In genomic region chr17:82298538-82299421, GRCh38 we compare ENCODE assay signal across 8 cellular contexts. TPM values are rescaled to one million over a fixed set of nuclear protein-coding genes. Genes with fewer than 3 reads are reported as not detected.
DNase-seq lines count a peak whose midpoint lies in the region; ATAC-seq and TF ChIP-seq lines count a peak whose summit lies in the region.

No MANE protein-coding gene starts in this region.

- no peaks in the 10 kb centered on the region for H3K79me2 ChIP-seq in SU-DHL-6 (ENCODE audit: insufficient read depth, low read length)

- H3K27ac ChIP-seq in SU-DHL-6 (ENCODE audit: low read depth, low read length), result no peak overlapping the region
- H3K27ac ChIP-seq in skeletal muscle tissue (ENCODE audit: low read depth, low read length), result peak overlapping the region; percentile 90

- peak overlapping the region; percentile 69; the same call in 1 of the 2 replicates for H3K4me3 ChIP-seq in GM08714 (ENCODE audit: low read length)
- no peak overlapping the region for H3K4me3 ChIP-seq in SU-DHL-6 (ENCODE audit: insufficient read depth, low read length, poor library complexity, severe bottlenecking)
- H3K4me3 ChIP-seq in skeletal muscle tissue (ENCODE audit: low read length in 3 of 3), result peak overlapping the region; percentile 80 to 83 (median 82)

- TF ChIP-seq POLR2A in erythroblast (IDR thresholded peaks at IDR 0.05; ENCODE audit: low read length), result peak; percentile 38

- no peaks in the 10 kb centered on the region for H3K9me2 ChIP-seq in SU-DHL-6 (replicated peaks; ENCODE audit: insufficient read depth, low read length)

- no peak for TF ChIP-seq CTCF in SU-DHL-6 (IDR thresholded peaks at IDR 0.05; ENCODE audit: insufficient read depth, low read length, poor library complexity, severe bottlenecking)

- H3K36me3 ChIP-seq in SU-DHL-6 (ENCODE audit: low read length) (no peaks in the 10 kb centered on the region), skeletal muscle tissue (ENCODE audit: control insufficient read depth in 3 of 3, insufficient read depth in 3 of 3, low read length in 3 of 3) (no peaks in the 10 kb centered on the region)

- H3F3A ChIP-seq in SU-DHL-6 (ENCODE audit: insufficient read depth), result peaks cover 12% of the 10 kb centered on the region

- DNase-seq in erythroblast (lab: John Stamatoyannopoulos, UW), result no peak
- DNase-seq in left lobe of liver (ENCODE audit: low spot score), result no peak
- no peak for DNase-seq in DMS153 (lab: John Stamatoyannopoulos, UW)
- no peak for DNase-seq in NCI-H748 (lab: John Stamatoyannopoulos, UW; ENCODE audit: unreplicated experiment)

- H3K4me2 ChIP-seq in SU-DHL-6 (ENCODE audit: low read depth, low read length, poor library complexity, severe bottlenecking), result peak overlapping the region; percentile 77

- H3K4me1 ChIP-seq in skeletal muscle tissue (ENCODE audit: control insufficient read depth in 3 of 3, insufficient read depth in 3 of 3, low read length in 3 of 3), result peaks cover 33 to 57% (median 35%) of the 10 kb centered on the region in 3 donors

- H3K9ac ChIP-seq in SU-DHL-6 (ENCODE audit: low read length) (peak overlapping the region; percentile 61), skeletal muscle tissue (ENCODE audit: low read depth in 1 of 3, low read length in 3 of 3) (peak overlapping the region; percentile 75 to 88 (median 80))

- no peak for ATAC-seq in left lobe of liver
- no peak for ATAC-seq in activated CD4-positive, CD25-positive, alpha-beta regulatory T cell treated with anti-CD3 and anti-CD28 coated beads, Interleukin-2, amount 50 U/mL, for 24 hours

- H3K27me3 ChIP-seq in SU-DHL-6 (ENCODE audit: low read length) (no peaks in the 10 kb centered on the region), skeletal muscle tissue (ENCODE audit: control insufficient read depth in 3 of 3, insufficient read depth in 3 of 3, low read length in 3 of 3) (no peaks in the 10 kb centered on the region)

- H2AFZ ChIP-seq in SU-DHL-6 (ENCODE audit: low read depth, low read length, severe bottlenecking), result peak overlapping the region; percentile 79

- H3K9me3 ChIP-seq in SU-DHL-6 (ENCODE audit: insufficient read depth, low read length) (no peaks in the 10 kb centered on the region), skeletal muscle tissue (ENCODE audit: control insufficient read depth in 3 of 3, low read length in 3 of 3) (no peaks in the 10 kb centered on the region)

- no peaks in the 10 kb centered on the region for H4K20me1 ChIP-seq in SU-DHL-6 (ENCODE audit: low read depth, low read length)

RNA-seq across cellular contexts. Expression of gene CD7, which starts 18.6 kb away (rescaled TPM):
- total RNA-seq in skeletal muscle tissue (0.52 TPM), left lobe of liver (1.4 TPM)

RNA-seq across cellular contexts. Expression of gene CSNK1D, which starts 25.3 kb away (rescaled TPM):
- total RNA-seq in skeletal muscle tissue (21.4 TPM), left lobe of liver (49.6 TPM)

RNA-seq across cellular contexts. Expression of gene SECTM1, which starts 34.8 kb away (rescaled TPM):
- total RNA-seq in skeletal muscle tissue (13.0 TPM), left lobe of liver (3.0 TPM)
